16 cellular contexts compared by ENCODE assay signal in genomic region chr10:9004736-9005135, GRCh38.
DNase-seq lines count a peak whose midpoint lies in the region; ATAC-seq and TF ChIP-seq lines count a peak whose summit lies in the region.
"Had no signal": no experiment of that assay in that cellular context is flagged by ENCODE, and none has a peak within 500 bp of the region (broad histone marks: within the 10 kb centered on the region; RNA-seq: fewer than 3 reads in every experiment).

No MANE protein-coding gene starts in this region.

- no peaks in the 10 kb centered on the region for H4K20me1 ChIP-seq in BLaER1

- H3K9me3 ChIP-seq in BLaER1 (no peaks in the 10 kb centered on the region), T-helper 17 cell (ENCODE audit: control insufficient read depth, low read length, poor library complexity, severe bottlenecking) (no peaks in the 10 kb centered on the region), adipocyte (ENCODE audit: control insufficient read depth, low read length) (no peaks in the 10 kb centered on the region), ascending aorta (no peaks in the 10 kb centered on the region), Caco-2 (no peaks in the 10 kb centered on the region)
- H3K9me3 ChIP-seq: SJSA1 had no signal

- H3K9ac ChIP-seq in BLaER1, result no peak overlapping the region
- no peak overlapping the region for H3K9ac ChIP-seq in adipocyte (ENCODE audit: low read length)

- H3K27me3 Mint-ChIP-seq in T-helper 17 cell, result peaks cover 11% of the 10 kb centered on the region
- H3K27me3 Mint-ChIP-seq in Caco-2 (ENCODE audit: insufficient read depth, unreplicated experiment), result no peaks in the 10 kb centered on the region
- H3K27me3 Mint-ChIP-seq in stimulated activated memory B cell treated with anti-CD40 and anti-IgM and Interleukin-4, amounts not matched to agents 10 μg/mL and 1 μg/mL and 100 μg/mL, for 72 hours, result no peaks in the 10 kb centered on the region
- H3K27me3 Mint-ChIP-seq: B cell had no signal

- DNase-seq in T-helper 17 cell (no peak), adipocyte (ENCODE audit: low read depth) (no peak), ascending aorta (ENCODE audit: low spot score in 2 of 2) (no peak), Caco-2 (no peak)
- DNase-seq: HCEC 1CT, MG63, NCI-H1092 treated with DMSO at 0.1 percent for 48 hours, NCI-H2081 treated with DMSO at 0.1 percent for 48 hours, NCI-H510A, NCI-H774, PC-3 had no signal

- TF ChIP-seq CTCF in ascending aorta (IDR thresholded peaks at IDR 0.05) (no peak), Caco-2 (IDR thresholded peaks at IDR 0.05; ENCODE audit: insufficient read depth in 1 of 2, low read depth in 1 of 2, low read length in 1 of 2, severe bottlenecking in 1 of 2, unreplicated experiment in 1 of 2) (no peak)

- H3K36me3 ChIP-seq in ACC112 (ENCODE audit: insufficient read depth, low read length) (no peaks in the 10 kb centered on the region), BLaER1 (no peaks in the 10 kb centered on the region), adipocyte (ENCODE audit: control insufficient read depth, insufficient read depth, low read length, severe bottlenecking) (no peaks in the 10 kb centered on the region), ascending aorta (no peaks in the 10 kb centered on the region), Caco-2 (ENCODE audit: control insufficient read depth, insufficient read depth, low read length) (no peaks in the 10 kb centered on the region)
- H3K36me3 ChIP-seq: MG63, SJSA1 had no signal

- no TSS peak for BruUV-seq in Caco-2 (replicated peaks; lab: Mats Ljungman, UMichigan)

- POLR2A ChIA-PET in Caco-2 (lab: Charles Lee), result no interaction called here

- peak overlapping the region; percentile 46 for H3K4me2 ChIP-seq in BLaER1

- no peaks in the 10 kb centered on the region for H3K36me3 Mint-ChIP-seq in T-helper 17 cell (ENCODE audit: low read depth)
- H3K36me3 Mint-ChIP-seq in Caco-2 (ENCODE audit: insufficient read depth, unreplicated experiment), result no peaks in the 10 kb centered on the region
- H3K36me3 Mint-ChIP-seq in stimulated activated memory B cell treated with anti-CD40 and anti-IgM and Interleukin-4, amounts not matched to agents 10 μg/mL and 1 μg/mL and 100 μg/mL, for 72 hours, result no peaks in the 10 kb centered on the region

- peaks cover 15% of the 10 kb centered on the region for H3K4me1 Mint-ChIP-seq in T-helper 17 cell
- H3K4me1 Mint-ChIP-seq in Caco-2 (ENCODE audit: low read depth, unreplicated experiment), result no peaks in the 10 kb centered on the region
- no peaks in the 10 kb centered on the region for H3K4me1 Mint-ChIP-seq in stimulated activated memory B cell treated with anti-CD40 and anti-IgM and Interleukin-4, amounts not matched to agents 10 μg/mL and 1 μg/mL and 100 μg/mL, for 72 hours
- H3K4me1 Mint-ChIP-seq: B cell had no signal

- ATAC-seq in T-helper 17 cell, result no peak
- ATAC-seq in stimulated activated memory B cell treated with anti-CD40 and anti-IgM and Interleukin-4, amounts not matched to agents 10 μg/mL and 1 μg/mL and 100 μg/mL, for 72 hours, result no peak
- ATAC-seq: PC-3 had no signal

- H3K4me3 ChIP-seq in ACC112 (ENCODE audit: low read depth, low read length), result no peak overlapping the region
- H3K4me3 ChIP-seq in BLaER1, result no peak overlapping the region
- H3K4me3 ChIP-seq in adipocyte (ENCODE audit: low read length), result peak overlapping the region; percentile 28
- H3K4me3 ChIP-seq in ascending aorta, result no peak overlapping the region
- no peak overlapping the region for H3K4me3 ChIP-seq in Caco-2 (ENCODE audit: low read depth, low read length)
- H3K4me3 ChIP-seq: MG63, SJSA1 had no signal

- H3K79me2 ChIP-seq in ACC112 (ENCODE audit: control insufficient read depth, insufficient read depth, low read length, unreplicated experiment), result no peaks in the 10 kb centered on the region

- intact Hi-C loops in ascending aorta (cut with DNase I), result no loop called here
- intact Hi-C loops in Caco-2 (cut with micrococcal nuclease; ENCODE audit: unreplicated experiment), result no loop called here

- peaks cover 6% of the 10 kb centered on the region for H3K4me1 ChIP-seq in ACC112 (ENCODE audit: control insufficient read depth, insufficient read depth, low read length, unreplicated experiment)
- H3K4me1 ChIP-seq in BLaER1, result peaks cover 11% of the 10 kb centered on the region
- peaks cover 11% of the 10 kb centered on the region for H3K4me1 ChIP-seq in adipocyte (ENCODE audit: control insufficient read depth, insufficient read depth, low read length)
- no peaks in the 10 kb centered on the region for H3K4me1 ChIP-seq in ascending aorta
- H3K4me1 ChIP-seq in Caco-2, result no peaks in the 10 kb centered on the region
- H3K4me1 ChIP-seq: SJSA1 had no signal

- H3K27me3 ChIP-seq in ACC112 (ENCODE audit: insufficient read depth, low read length) (no peaks in the 10 kb centered on the region), BLaER1 (no peaks in the 10 kb centered on the region), adipocyte (replicated peaks; ENCODE audit: control insufficient read depth, insufficient read depth, low read length) (no peaks in the 10 kb centered on the region), ascending aorta (no peaks in the 10 kb centered on the region), Caco-2 (replicated peaks; ENCODE audit: control insufficient read depth, insufficient read depth, low read length) (no peaks in the 10 kb centered on the region)
- H3K27me3 ChIP-seq: MG63, SJSA1 had no signal

- H3K9me3 Mint-ChIP-seq in Caco-2 (ENCODE audit: unreplicated experiment), result no peaks in the 10 kb centered on the region
- no peaks in the 10 kb centered on the region for H3K9me3 Mint-ChIP-seq in stimulated activated memory B cell treated with anti-CD40 and anti-IgM and Interleukin-4, amounts not matched to agents 10 μg/mL and 1 μg/mL and 100 μg/mL, for 72 hours

- CTCF ChIA-PET in Caco-2 (lab: Charles Lee), result no interaction called here

- no peak overlapping the region for H3K27ac ChIP-seq in ACC112 (ENCODE audit: low read depth, low read length)
- H3K27ac ChIP-seq in BLaER1, result no peak overlapping the region
- no peak overlapping the region for H3K27ac ChIP-seq in ascending aorta
- H3K27ac ChIP-seq: SJSA1 had no signal

- peak overlapping the region; percentile 66 for H3K4me3 Mint-ChIP-seq in T-helper 17 cell
- no peak overlapping the region for H3K4me3 Mint-ChIP-seq in Caco-2 (ENCODE audit: unreplicated experiment)
- no peak overlapping the region for H3K4me3 Mint-ChIP-seq in stimulated activated memory B cell treated with anti-CD40 and anti-IgM and Interleukin-4, amounts not matched to agents 10 μg/mL and 1 μg/mL and 100 μg/mL, for 72 hours
- H3K4me3 Mint-ChIP-seq: B cell had no signal

- no peak overlapping the region for H3K27ac Mint-ChIP-seq in T-helper 17 cell
- no peak overlapping the region for H3K27ac Mint-ChIP-seq in Caco-2 (ENCODE audit: unreplicated experiment)
- no peak overlapping the region for H3K27ac Mint-ChIP-seq in stimulated activated memory B cell treated with anti-CD40 and anti-IgM and Interleukin-4, amounts not matched to agents 10 μg/mL and 1 μg/mL and 100 μg/mL, for 72 hours
- H3K27ac Mint-ChIP-seq: B cell had no signal

- H2AFZ ChIP-seq in ACC112 (ENCODE audit: low read length, unreplicated experiment), result peak overlapping the region; percentile 51
